ENCODE assay signal across 8 cellular contexts in the genomic region with DNA sequence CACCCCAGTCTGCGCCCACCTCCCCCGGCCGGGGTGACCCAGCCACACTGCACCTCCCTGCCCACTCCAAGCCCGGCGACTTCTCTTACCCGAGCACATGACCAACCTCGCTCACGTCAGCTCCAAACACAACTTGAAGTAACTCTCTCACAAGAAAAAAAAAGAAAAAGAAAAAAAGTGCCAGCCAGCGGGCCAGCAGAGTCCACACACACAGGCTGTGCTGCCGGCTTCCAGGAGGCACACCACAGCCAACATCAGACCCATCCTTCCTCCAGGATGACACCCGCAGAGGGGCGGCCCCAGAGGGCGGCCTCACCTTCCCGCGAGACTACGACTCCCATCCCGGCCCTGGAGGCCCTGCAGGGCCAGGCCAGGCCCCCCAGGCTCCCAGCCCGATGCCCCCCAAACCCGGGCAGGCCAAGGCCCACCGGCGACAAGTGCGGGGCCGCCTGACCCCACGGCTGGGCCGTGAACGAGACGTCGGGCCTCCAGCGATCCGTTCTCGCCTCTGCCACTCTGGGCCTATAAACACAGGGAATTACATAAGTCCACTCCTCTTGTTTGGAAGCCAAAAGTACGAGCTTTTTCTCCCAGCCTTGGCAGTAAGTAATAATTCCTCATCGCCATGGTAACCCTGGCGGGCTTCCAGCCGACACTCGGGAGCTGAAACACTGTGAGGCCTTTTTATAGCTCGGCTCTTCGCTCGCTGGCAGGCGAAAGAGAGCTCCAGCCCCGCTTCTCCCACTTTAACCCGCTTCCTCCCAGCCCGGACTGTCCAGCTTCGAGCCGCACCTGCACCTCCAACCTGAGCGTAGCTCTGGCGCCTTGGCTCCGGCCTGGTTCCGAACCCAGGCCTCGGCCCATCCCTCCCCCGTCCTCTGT. TPM values are rescaled to one million over a fixed set of nuclear protein-coding genes. Genes with fewer than 3 reads are reported as not detected.
A peak's percentile ranks its signal among the peaks of the same experiment; 100 is the strongest.
DNase-seq lines count a peak whose midpoint lies in the region; ATAC-seq, FAIRE-seq and TF ChIP-seq lines count a peak whose summit lies in the region.

No MANE protein-coding gene starts in this region.

- peak; percentile 89 to 98 for TF ChIP-seq EP300 in tibial nerve (IDR thresholded peaks at IDR 0.05)

- CTCF ChIA-PET in AG04450 (lab: Charles Lee) = interaction anchor here (0.8 to 2.0 kb wide), 5 partner anchors 138 to 253 kb away, joined by 3 to 6 read pairs (median 4); no protein-coding TSS in a partner anchor

- H3K4me1 ChIP-seq in endocrine pancreas (ENCODE audit: control insufficient read depth, insufficient read depth, low read length) = no peaks in the 10 kb centered on the region
- peaks cover 3 to 93% (median 73%) of the 10 kb centered on the region in 4 donors for H3K4me1 ChIP-seq in tibial nerve

- no peak for ATAC-seq in HG03354 (IDR thresholded peaks at IDR 0.05; ENCODE audit: poor library complexity, severe bottlenecking, unreplicated experiment)
- ATAC-seq in HG03442 (IDR thresholded peaks at IDR 0.05; ENCODE audit: unreplicated experiment) = no peak

- H3K36me3 ChIP-seq in endocrine pancreas (ENCODE audit: control insufficient read depth, insufficient read depth, low read length) (no peaks in the 10 kb centered on the region), tibial nerve (peaks cover 0 to 5% (median 0%) of the 10 kb centered on the region in 3 donors)

- H3K4me3 ChIP-seq in AG04450 (ENCODE audit: low read depth, low read length) (peak overlapping the region; percentile 62), endocrine pancreas (ENCODE audit: control insufficient read depth, insufficient read depth, low read length) (no peak overlapping the region), tibial nerve (peak overlapping the region; percentile 24 to 62 (median 40))

- DNase-seq in AG04450 (ENCODE audit: low read depth, low spot score) (peak; percentile 98), HuH-7.5 (ENCODE audit: low spot score) (peak; percentile 97), RCC 7860 (ENCODE audit: low spot score) (peak; percentile 90), medulla oblongata (ENCODE audit: extremely low spot score) (peak; percentile 99), tibial nerve (ENCODE audit: low spot score in 2 of 2) (peak; percentile 100)

- FAIRE-seq in RCC 7860 (lab: Jason Lieb, UNC) = peak; percentile 70

- H3K27me3 ChIP-seq in AG04450 (ENCODE audit: control insufficient read depth, insufficient read depth, low read length) (no peaks in the 10 kb centered on the region), endocrine pancreas (ENCODE audit: control insufficient read depth, insufficient read depth, low read length) (no peaks in the 10 kb centered on the region), tibial nerve (no peaks in the 10 kb centered on the region)

- TF ChIP-seq POLR2A in tibial nerve (IDR thresholded peaks at IDR 0.05) = peak in 1 of 2 donors; percentile 59

- WGBS in tibial nerve, 2 donors = 4% methylated on average over 32 to 43 of the region's 51 CpGs

- H3K9me3 ChIP-seq in AG04450 (ENCODE audit: control insufficient read depth, insufficient read depth, low read length) = no peaks in the 10 kb centered on the region; the same call in 1 of the 2 replicates
- H3K9me3 ChIP-seq in endocrine pancreas (ENCODE audit: control insufficient read depth, low read length) = no peaks in the 10 kb centered on the region
- H3K9me3 ChIP-seq in tibial nerve = no peaks in the 10 kb centered on the region

- H3K9ac ChIP-seq in endocrine pancreas (ENCODE audit: control insufficient read depth, insufficient read depth, low read length) = peak overlapping the region; percentile 61

- TF ChIP-seq CTCF in AG04450 (IDR thresholded peaks at IDR 0.05; ENCODE audit: low read depth, low read length) (no peak), tibial nerve (IDR thresholded peaks at IDR 0.05) (no peak)

- H3K27ac ChIP-seq in AG04450 (ENCODE audit: low read depth, low read length) = peak overlapping the region; percentile 98
- H3K27ac ChIP-seq in tibial nerve = peak overlapping the region; percentile 92 to 99 (median 94)

- POLR2A ChIA-PET in AG04450 (lab: Yijun Ruan, JAX) = interaction anchor here (0.8 to 2.2 kb wide), 10 partner anchors 10 to 247 kb away, joined by 3 to 9 read pairs (median 4); partner anchors contain the start of gene NCOR2

RNA-seq across cellular contexts. Expression of gene NCOR2, which starts 49.1 kb away (rescaled TPM):
- 3.3 and 8.0 TPM in 2 replicates for polyA plus RNA-seq in AG04450 (2011; rRNA removed)
- polyA minus RNA-seq in AG04450 (2011; rRNA and poly(A)+ RNA removed) = 15.4 and 16.5 TPM in 2 replicates
- total RNA-seq in tibial nerve = 100 to 1,000 TPM; 211 to 265 (median 225) TPM
